8 cellular contexts compared by ENCODE assay signal in genomic region chr6:24494726-24495515, GRCh38. TPM values are rescaled to one million over a fixed set of nuclear protein-coding genes. Genes with fewer than 3 reads are reported as not detected.
DNase-seq lines count a peak whose midpoint lies in the region; ATAC-seq, FAIRE-seq and TF ChIP-seq lines count a peak whose summit lies in the region.

Gene ALDH5A1, plus strand, starts transcription at chr6:24494969. Its CDS starts 28 bp downstream, at chr6:24494997.

- H3K36me3 ChIP-seq in bronchial epithelial cell (ENCODE audit: control insufficient read depth, insufficient read depth, low read length) = no peaks in the 10 kb centered on the region
- no peaks in the 10 kb centered on the region for H3K36me3 ChIP-seq in kidney (ENCODE audit: control insufficient read depth in 1 of 2, insufficient read depth in 2 of 2, low read length in 2 of 2)

- H3K4me3 ChIP-seq in WI38 (ENCODE audit: low read depth, low read length) (peak within 1 kb of the TSS; percentile 50), bronchial epithelial cell (ENCODE audit: low read depth, low read length) (peak within 1 kb of the TSS; percentile 52), kidney (ENCODE audit: low read length in 2 of 2) (peak within 1 kb of the TSS; percentile 76 to 89)

- H3K27me3 ChIP-seq in bronchial epithelial cell (ENCODE audit: control insufficient read depth, insufficient read depth, low read length) = peaks cover 1% of the 10 kb centered on the region

- FAIRE-seq in bronchial epithelial cell (lab: Jason Lieb, UNC) (no peak), kidney (lab: Jason Lieb, UNC) (no peak)

- TF ChIP-seq CTCF in WI38 (IDR thresholded peaks at IDR 0.05; ENCODE audit: low read depth, low read length) (no peak), bronchial epithelial cell (IDR thresholded peaks at IDR 0.05; ENCODE audit: insufficient read depth, low read length, severe bottlenecking) (peak; percentile 57), kidney (IDR thresholded peaks at IDR 0.05; ENCODE audit: borderline replicate concordance, extremely low read depth, insufficient read depth) (peak; percentile 37)

- H3K9ac ChIP-seq in kidney (ENCODE audit: low read length in 2 of 2) = peak within 1 kb of the TSS; percentile 48 to 55

- H3K4me1 ChIP-seq in kidney (ENCODE audit: control insufficient read depth in 1 of 2, insufficient read depth in 1 of 2, low read depth in 1 of 2, low read length in 2 of 2) = peaks cover 5 to 6% of the 10 kb centered on the region in 2 donors

- ATAC-seq in HG02840 (IDR thresholded peaks at IDR 0.05; ENCODE audit: low FRiP score, unreplicated experiment) = peak; percentile 69

- no peaks in the 10 kb centered on the region for H3K9me3 ChIP-seq in kidney (ENCODE audit: control insufficient read depth in 1 of 2, low read length in 2 of 2)

- intact Hi-C loops in kidney (cut with DNase I) = no loop called here

- DNase-seq in NCI-H1436 (lab: John Stamatoyannopoulos, UW) = peak; percentile 56
- DNase-seq in NCI-H1436 treated with DMSO at 0.1 percent for 48 hours (lab: John Stamatoyannopoulos, UW) = no peak
- peak; percentile 50 to 64 for DNase-seq in NCI-H1930 (lab: John Stamatoyannopoulos, UW)
- peak; percentile 39 for DNase-seq in bronchial epithelial cell (ENCODE audit: low read depth)
- DNase-seq in kidney = peak; percentile 92
- DNase-seq in stimulated activated CD4-positive, alpha-beta T cell treated with anti-CD3 and anti-CD28 coated beads, Interleukin-15, amount 100 ng/mL, for 24 hours = peak; percentile 89

- H3K27ac ChIP-seq in kidney (ENCODE audit: low read depth in 2 of 2, low read length in 2 of 2) = peak within 1 kb of the TSS; percentile 48 to 67

RNA-seq across cellular contexts. Expression of gene ALDH5A1, which starts in this region (rescaled TPM):
- total RNA-seq in bronchial epithelial cell (0.53 and 1.9 TPM in 2 replicates), kidney (10.4 TPM)
- polyA plus RNA-seq in kidney (ENCODE audit: insufficient read depth, low read depth, low replicate concordance) = 11.0 TPM
